Comparison of ENCODE assay signal across 18 cellular contexts in the genomic region with DNA sequence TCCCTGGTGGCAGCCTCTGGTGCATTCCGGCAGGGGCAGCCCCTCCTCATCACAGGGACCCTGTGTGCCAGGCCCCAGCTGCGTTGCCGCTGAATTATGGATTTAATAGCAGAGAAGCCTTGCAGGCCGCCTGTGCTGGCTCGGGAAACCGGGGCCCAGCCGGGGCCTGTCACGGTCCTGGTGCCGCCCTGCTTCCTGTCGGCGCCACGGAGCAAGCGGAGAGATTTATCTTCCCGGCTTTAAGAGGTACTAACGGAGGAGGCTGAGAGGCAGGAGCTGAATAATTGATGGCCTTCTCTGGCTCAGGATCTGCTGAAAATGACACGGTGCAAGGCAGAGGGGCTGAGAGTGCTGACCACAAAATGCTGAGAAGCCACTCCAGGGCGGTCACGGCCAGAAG. TPM values are rescaled to one million over a fixed set of nuclear protein-coding genes. Genes with fewer than 3 reads are reported as not detected.
A peak's percentile ranks its signal among the peaks of the same experiment; 100 is the strongest.
DNase-seq lines count a peak whose midpoint lies in the region; ATAC-seq and TF ChIP-seq lines count a peak whose summit lies in the region.
"Had no signal": no experiment of that assay in that cellular context is flagged by ENCODE, and none has a peak within 500 bp of the region (broad histone marks: within the 10 kb centered on the region; RNA-seq: fewer than 3 reads in every experiment).

No MANE protein-coding gene starts in this region.

- H3K27me3 ChIP-seq in cardiac muscle cell = peaks cover under 1% of the 10 kb centered on the region
- no peaks in the 10 kb centered on the region for H3K27me3 ChIP-seq in left lung

- no peaks in the 10 kb centered on the region for H3K9me3 Mint-ChIP-seq in activated T-helper 1 cell treated with anti-CD3 and anti-CD28 coated beads, Interleukin-12 subunit alpha, Interleukin-12 subunit beta, Interleukin-2, Interleukin-4 antibody, amounts not matched to agents 30 ng/mL and 10 ng/mL and 1 ng/mL, durations not matched to agents 14 hours and 24 hours and 36 hours
- H3K9me3 Mint-ChIP-seq in type B pancreatic cell = no peaks in the 10 kb centered on the region
- H3K9me3 Mint-ChIP-seq: naive thymus-derived CD4-positive, alpha-beta T cell had no signal

- H3K27ac Mint-ChIP-seq in activated T-helper 1 cell treated with anti-CD3 and anti-CD28 coated beads, Interleukin-12 subunit alpha, Interleukin-12 subunit beta, Interleukin-2, Interleukin-4 antibody, amounts not matched to agents 30 ng/mL and 10 ng/mL and 1 ng/mL, durations not matched to agents 14 hours and 24 hours and 36 hours = no peak overlapping the region
- H3K27ac Mint-ChIP-seq in type B pancreatic cell = peak overlapping the region; percentile 75

- no peaks in the 10 kb centered on the region for H3K36me3 Mint-ChIP-seq in activated T-helper 1 cell treated with anti-CD3 and anti-CD28 coated beads, Interleukin-12 subunit alpha, Interleukin-12 subunit beta, Interleukin-2, Interleukin-4 antibody, amounts not matched to agents 30 ng/mL and 10 ng/mL and 1 ng/mL, durations not matched to agents 14 hours and 24 hours and 36 hours (ENCODE audit: low read depth)
- no peaks in the 10 kb centered on the region for H3K36me3 Mint-ChIP-seq in type B pancreatic cell
- H3K36me3 Mint-ChIP-seq: activated naive CD8-positive, alpha-beta T cell; naive thymus-derived CD4-positive, alpha-beta T cell had no signal

- H3K27me3 Mint-ChIP-seq in activated T-helper 1 cell treated with anti-CD3 and anti-CD28 coated beads, Interleukin-12 subunit alpha, Interleukin-12 subunit beta, Interleukin-2, Interleukin-4 antibody, amounts not matched to agents 30 ng/mL and 10 ng/mL and 1 ng/mL, durations not matched to agents 14 hours and 24 hours and 36 hours (ENCODE audit: insufficient read depth) = no peaks in the 10 kb centered on the region
- no peaks in the 10 kb centered on the region for H3K27me3 Mint-ChIP-seq in type B pancreatic cell
- H3K27me3 Mint-ChIP-seq: activated naive CD8-positive, alpha-beta T cell; naive thymus-derived CD4-positive, alpha-beta T cell had no signal

- H3K4me3 Mint-ChIP-seq in activated T-helper 1 cell treated with anti-CD3 and anti-CD28 coated beads, Interleukin-12 subunit alpha, Interleukin-12 subunit beta, Interleukin-2, Interleukin-4 antibody, amounts not matched to agents 30 ng/mL and 10 ng/mL and 1 ng/mL, durations not matched to agents 14 hours and 24 hours and 36 hours = peak overlapping the region; percentile 2
- H3K4me3 Mint-ChIP-seq in type B pancreatic cell = peak overlapping the region; percentile 58

- TF ChIP-seq CTCF in cardiac muscle cell (IDR thresholded peaks at IDR 0.05; ENCODE audit: low read depth, low read length) = no peak
- no peak for TF ChIP-seq CTCF in left lung (IDR thresholded peaks at IDR 0.05)
- no peak for TF ChIP-seq CTCF in type B pancreatic cell (conservative IDR thresholded peaks at IDR 0.05)

- H3K27ac ChIP-seq in cardiac muscle cell (peak overlapping the region; percentile 73), left lung (peak overlapping the region; percentile 68 to 73)
- H3K27ac ChIP-seq: thoracic aorta had no signal

- H3K4me3 ChIP-seq in cardiac muscle cell (no peak overlapping the region), left lung (no peak overlapping the region)
- H3K4me3 ChIP-seq: thoracic aorta had no signal

- intact Hi-C loops in Right ventricle myocardium inferior (cut with DNase I) (loop anchor here (5.0 kb wide), 1 partner anchor 47 kb away; no protein-coding TSS in a partner anchor), left lung (cut with DNase I) (no loop called here)
- intact Hi-C loops in activated T-helper 1 cell treated with anti-CD3 and anti-CD28 coated beads, Interleukin-12 subunit alpha, Interleukin-12 subunit beta, Interleukin-2, Interleukin-4 antibody, amounts not matched to agents 30 ng/mL and 10 ng/mL and 1 ng/mL, durations not matched to agents 14 hours and 24 hours and 36 hours (cut with micrococcal nuclease) = loop anchor here (10.0 kb wide), 1 partner anchor 60 kb away; a partner anchor contains a TSS

- DNase-seq in cardiac muscle cell (ENCODE audit: low read depth in 1 of 2, low spot score in 1 of 2) = peak in 1 of 2 donors; percentile 65
- DNase-seq in Right ventricle myocardium inferior (ENCODE audit: missing footprints) = no peak
- DNase-seq in activated T-helper 1 cell treated with anti-CD3 and anti-CD28 coated beads, Interleukin-12 subunit alpha, Interleukin-12 subunit beta, Interleukin-2, Interleukin-4 antibody, amounts not matched to agents 30 ng/mL and 10 ng/mL and 1 ng/mL, durations not matched to agents 14 hours and 24 hours and 36 hours (ENCODE audit: low spot score) = no peak
- DNase-seq in left lung = no peak
- no peak for DNase-seq in type B pancreatic cell (ENCODE audit: extremely low spot score, unreplicated experiment)
- DNase-seq in iPS-NIHi11 (ENCODE audit: low spot score) = no peak
- DNase-seq in T-helper 2 cell = no peak
- DNase-seq: activated CD4-positive, CD25-positive, alpha-beta regulatory T cell; Caco-2; caudate nucleus; kidney glomerular epithelial cell; naive thymus-derived CD4-positive, alpha-beta T cell; NCI-H2029; NCI-H774 had no signal

- no peaks in the 10 kb centered on the region for H3K9me3 ChIP-seq in cardiac muscle cell (ENCODE audit: low read depth)
- no peaks in the 10 kb centered on the region for H3K9me3 ChIP-seq in left lung
- H3K9me3 ChIP-seq: Caco-2, thoracic aorta had no signal

- H3K4me1 Mint-ChIP-seq in activated T-helper 1 cell treated with anti-CD3 and anti-CD28 coated beads, Interleukin-12 subunit alpha, Interleukin-12 subunit beta, Interleukin-2, Interleukin-4 antibody, amounts not matched to agents 30 ng/mL and 10 ng/mL and 1 ng/mL, durations not matched to agents 14 hours and 24 hours and 36 hours (ENCODE audit: low read depth) = peaks cover 19% of the 10 kb centered on the region
- peaks cover 34% of the 10 kb centered on the region for H3K4me1 Mint-ChIP-seq in type B pancreatic cell (ENCODE audit: unreplicated experiment)

- H3K4me1 ChIP-seq in cardiac muscle cell (ENCODE audit: low read depth) (peaks cover 45% of the 10 kb centered on the region), left lung (peaks cover 40 to 53% of the 10 kb centered on the region in 2 donors)

- ATAC-seq in Right ventricle myocardium inferior = no peak
- no peak for ATAC-seq in left lung
- no peak for ATAC-seq in HG02798 (IDR thresholded peaks at IDR 0.05; ENCODE audit: poor library complexity, unreplicated experiment)
- ATAC-seq: naive thymus-derived CD4-positive, alpha-beta T cell had no signal

- no peaks in the 10 kb centered on the region for H3K36me3 ChIP-seq in cardiac muscle cell
- H3K36me3 ChIP-seq in left lung = no peaks in the 10 kb centered on the region
- H3K36me3 ChIP-seq: thoracic aorta had no signal

RNA-seq across cellular contexts. Expression of a gene that starts 54.0 kb away (rescaled TPM):
- total RNA-seq in cardiac muscle cell (not detected in 2 replicates), Right ventricle myocardium inferior (0.32 TPM), left lung (1 to 10 TPM; 1.1 to 1.4 TPM), type B pancreatic cell (ENCODE audit: low replicate concordance) (2.6 and 4.3 TPM in 2 replicates)
- not detected in 2 replicates for polyA plus RNA-seq in cardiac muscle cell
- 0.26 TPM in 1 of 2 replicates, not detected in the other for total RNA-seq in activated T-helper 1 cell treated with anti-CD3 and anti-CD28 coated beads, Interleukin-12 subunit alpha, Interleukin-12 subunit beta, Interleukin-2, Interleukin-4 antibody, amounts not matched to agents 30 ng/mL and 10 ng/mL and 1 ng/mL, durations not matched to agents 14 hours and 24 hours and 36 hours
- total RNA-seq: Caco-2; naive thymus-derived CD4-positive, alpha-beta T cell; T-helper 1 cell treated with Interleukin-12 subunit alpha and Interleukin-12 subunit beta and Interleukin-4 antibody, amounts not matched to agents 30 ng/mL and 1 ng/mL, for 36 hours; thoracic aorta had no signal
- polyA plus RNA-seq: naive thymus-derived CD4-positive, alpha-beta T cell had no signal

Comparison
In these comparisons a context has a peak if more than half of its experiments do, and no peak if none do; other contexts are left out.
1. intact Hi-C loops: an anchor here in Right ventricle myocardium inferior (5.0 kb wide) and activated T-helper 1 cell treated with anti-CD3 and anti-CD28 coated beads, Interleukin-12 subunit alpha, Interleukin-12 subunit beta, Interleukin-2, Interleukin-4 antibody, amounts not matched to agents 30 ng/mL and 10 ng/mL and 1 ng/mL, durations not matched to agents 14 hours and 24 hours and 36 hours (10.0 kb wide); none called in left lung.